In the genomic region with DNA sequence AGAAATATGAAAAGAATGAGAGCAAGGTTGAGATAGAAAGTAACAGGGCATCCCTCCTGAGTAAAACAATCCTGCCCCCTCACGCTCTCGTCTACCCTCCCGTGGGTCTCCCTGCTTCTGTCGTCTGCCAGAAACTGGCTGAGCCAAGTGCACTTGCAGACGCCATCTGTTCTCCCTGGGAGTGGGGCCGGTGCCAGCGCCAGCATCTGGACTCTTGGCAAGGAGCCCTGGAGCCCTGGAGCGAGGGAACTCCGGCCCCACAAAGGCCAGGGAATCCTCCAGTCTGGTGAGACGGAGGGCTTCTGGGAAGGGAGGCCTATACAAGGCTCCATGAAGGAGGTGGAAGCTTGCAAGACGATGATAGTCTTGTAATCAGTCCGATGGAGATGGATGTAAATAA, we compare ENCODE assay signal across 8 cellular contexts. TPM values are rescaled to one million over a fixed set of nuclear protein-coding genes. Genes with fewer than 3 reads are reported as not detected.
DNase-seq lines count a peak whose midpoint lies in the region; ATAC-seq and TF ChIP-seq lines count a peak whose summit lies in the region.

No MANE protein-coding gene starts in this region.

- ATAC-seq in omental fat pad (ENCODE audit: low FRiP score), result no peak
- no peak for ATAC-seq in GM18867 (IDR thresholded peaks at IDR 0.05; ENCODE audit: unreplicated experiment)

- no peak overlapping the region for H3K27ac ChIP-seq in colonic mucosa

- no peak for TF ChIP-seq CTCF in BJ (IDR thresholded peaks at IDR 0.05; ENCODE audit: insufficient read depth, low read depth, low read length)
- no peak for TF ChIP-seq CTCF in colonic mucosa (IDR thresholded peaks at IDR 0.05)
- no peak for TF ChIP-seq CTCF in omental fat pad (IDR thresholded peaks at IDR 0.05)

- POLR2A ChIA-PET in BJ (lab: Charles Lee), result no interaction called here

- CTCF ChIA-PET in BJ (lab: Yijun Ruan, JAX), result no interaction called here

- H3K36me3 ChIP-seq in BJ (ENCODE audit: control insufficient read depth, insufficient read depth, low read length) (peaks cover 1% of the 10 kb centered on the region; the same call in 1 of the 2 replicates), colonic mucosa (no peaks in the 10 kb centered on the region)

- intact Hi-C loops in colonic mucosa (cut with DNase I), result no loop called here

- DNase-seq in BJ (ENCODE audit: low read depth) (peak; percentile 71), NCI-H2196 (lab: John Stamatoyannopoulos, UW; ENCODE audit: unreplicated experiment) (peak; percentile 91), colonic mucosa (peak; percentile 76), myocyte (ENCODE audit: low read depth) (peak; percentile 98), omental fat pad (ENCODE audit: low spot score) (no peak), NCI-H526 (lab: John Stamatoyannopoulos, UW) (no peak), RPMI8226 (no peak)

- no peaks in the 10 kb centered on the region for H3K27me3 ChIP-seq in BJ (ENCODE audit: control insufficient read depth, insufficient read depth, low read length)
- H3K27me3 ChIP-seq in colonic mucosa, result no peaks in the 10 kb centered on the region

- H3K4me1 ChIP-seq in colonic mucosa, result no peaks in the 10 kb centered on the region

- H3K4me3 ChIP-seq in BJ (ENCODE audit: low read depth, low read length) (no peak overlapping the region), colonic mucosa (no peak overlapping the region)

- no peaks in the 10 kb centered on the region for H3K9me3 ChIP-seq in colonic mucosa

- H3K9ac ChIP-seq in colonic mucosa (ENCODE audit: low read depth in 2 of 2, low read length in 2 of 2), result no peak overlapping the region

RNA-seq across cellular contexts. Expression of a gene that starts 2.3 kb away (rescaled TPM):
- polyA plus RNA-seq in BJ (2011; rRNA removed), result 3.2 and 5.1 TPM in 2 replicates
- polyA minus RNA-seq in BJ (2011; rRNA and poly(A)+ RNA removed), result 4.6 and 7.7 TPM in 2 replicates
- total RNA-seq in colonic mucosa, result 1 to 10 TPM; 2.0 to 3.6 TPM
- total RNA-seq in myocyte, result 0.59 and 1.7 TPM in 2 replicates
- 5.8 TPM for polyA plus RNA-seq in myocyte (2012)
- total RNA-seq in omental fat pad, result 10 to 100 TPM; 12.4 to 44.3 (median 14.2) TPM

RNA-seq across cellular contexts. Expression of a gene that starts 10.0 kb away (rescaled TPM):
- polyA plus RNA-seq in BJ (2011; rRNA removed), result 6.6 and 10.9 TPM in 2 replicates
- polyA minus RNA-seq in BJ (2011; rRNA and poly(A)+ RNA removed), result 2.1 and 2.5 TPM in 2 replicates
- total RNA-seq in colonic mucosa, result 10 to 100 TPM in 1 of 2 donors, 1 to 10 TPM in 1; 8.4 to 10.4 TPM
- total RNA-seq in myocyte, result 3.5 and 5.0 TPM in 2 replicates
- polyA plus RNA-seq in myocyte (2012), result 6.6 TPM
- 1 to 10 TPM; 3.3 to 6.8 (median 5.1) TPM for total RNA-seq in omental fat pad

RNA-seq across cellular contexts. Expression of a gene that starts 20.3 kb away (rescaled TPM):
- polyA plus RNA-seq in BJ (2011; rRNA removed), result 7.3 and 11.2 TPM in 2 replicates
- 24.6 and 35.6 TPM in 2 replicates for polyA minus RNA-seq in BJ (2011; rRNA and poly(A)+ RNA removed)
- total RNA-seq in colonic mucosa (10 to 100 TPM in 1 of 2 donors, 1 to 10 TPM in 1; 7.7 to 14.6 TPM), myocyte (12.3 and 17.1 TPM in 2 replicates), omental fat pad (10 to 100 TPM; 17.6 to 43.0 (median 25.2) TPM)
- polyA plus RNA-seq in myocyte (2012), result 84.2 TPM

RNA-seq across cellular contexts. Expression of a gene that starts 23.2 kb away (rescaled TPM):
- 16.5 and 24.7 TPM in 2 replicates for polyA plus RNA-seq in BJ (2011; rRNA removed)
- 4.5 and 5.9 TPM in 2 replicates for polyA minus RNA-seq in BJ (2011; rRNA and poly(A)+ RNA removed)
- total RNA-seq in colonic mucosa (10 to 100 TPM; 11.5 to 33.5 TPM), myocyte (22.2 and 35.4 TPM in 2 replicates), omental fat pad (10 to 100 TPM; 13.2 to 17.3 (median 15.7) TPM)
- polyA plus RNA-seq in myocyte (2012), result 22.3 TPM

RNA-seq across cellular contexts. Expression of a gene that starts 23.6 kb away (rescaled TPM):
- 15.1 and 24.2 TPM in 2 replicates for polyA plus RNA-seq in BJ (2011; rRNA removed)
- polyA minus RNA-seq in BJ (2011; rRNA and poly(A)+ RNA removed), result 9.4 and 10.4 TPM in 2 replicates
- total RNA-seq in colonic mucosa, result 10 to 100 TPM; 18.8 to 31.7 TPM
- 53.4 and 77.7 TPM in 2 replicates for total RNA-seq in myocyte
- polyA plus RNA-seq in myocyte (2012), result 45.4 TPM
- 10 to 100 TPM; 30.3 to 47.0 (median 39.1) TPM for total RNA-seq in omental fat pad

Comparison
In these comparisons a context has a peak if more than half of its experiments do, and no peak if none do; other contexts are left out.
1. DNase-seq: peak in BJ (single experiment), NCI-H2196 (single experiment), colonic mucosa (single experiment) and myocyte (single experiment); none in omental fat pad (single experiment), NCI-H526 (0 of 2) and RPMI8226 (single experiment).